ENCODE assay signal across 21 cellular contexts in the genomic region with DNA sequence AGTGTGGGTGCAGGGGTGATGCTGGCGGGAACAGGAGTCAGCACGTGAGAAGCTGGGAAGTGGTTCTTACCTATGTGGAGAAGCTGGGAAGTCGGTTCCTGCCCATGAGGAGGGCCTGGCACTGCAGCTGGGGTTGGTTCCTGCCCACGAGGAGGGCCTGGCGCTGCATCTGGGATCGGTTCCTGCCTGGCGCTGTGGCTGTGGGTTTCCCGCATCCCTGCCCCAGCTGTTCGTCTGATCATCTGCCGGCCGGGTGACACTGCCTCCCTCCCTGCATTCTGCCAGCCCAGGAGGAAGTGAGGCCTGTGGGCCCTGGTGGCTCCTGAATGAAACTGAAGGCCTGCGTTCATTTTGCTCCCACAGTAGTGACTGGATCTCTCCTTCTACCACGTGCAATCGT. TPM values are rescaled to one million over a fixed set of nuclear protein-coding genes. Genes with fewer than 3 reads are reported as not detected.
DNase-seq lines count a peak whose midpoint lies in the region; ATAC-seq and TF ChIP-seq lines count a peak whose summit lies in the region.
"Had no signal": no experiment of that assay in that cellular context is flagged by ENCODE, and none has a peak within 500 bp of the region (broad histone marks: within the 10 kb centered on the region; RNA-seq: fewer than 3 reads in every experiment).

No MANE protein-coding gene starts in this region.

- H3K4me3 ChIP-seq in upper lobe of right lung = no peak overlapping the region
- no peak overlapping the region for H3K4me3 ChIP-seq in sigmoid colon

- intact Hi-C loops in upper lobe of right lung (cut with DNase I) (no loop called here), sigmoid colon (cut with DNase I) (no loop called here)

- ATAC-seq in WTC11 = no peak
- ATAC-seq in upper lobe of right lung = no peak
- ATAC-seq in foreskin keratinocyte = no peak

- no peaks in the 10 kb centered on the region for H3K27me3 Mint-ChIP-seq in WTC11 (ENCODE audit: low read depth)
- H3K27me3 Mint-ChIP-seq: IgD-negative memory B cell had no signal

- H3K9me3 Mint-ChIP-seq in WTC11 = no peaks in the 10 kb centered on the region
- H3K9me3 Mint-ChIP-seq: CD4-positive, CD25-positive, alpha-beta regulatory T cell had no signal

- CTCF ChIA-PET in WTC11 (lab: Charles Lee) = no interaction called here

- H3K4me3 Mint-ChIP-seq in WTC11 = no peak overlapping the region
- H3K4me3 Mint-ChIP-seq: CD4-positive, CD25-positive, alpha-beta regulatory T cell; IgD-negative memory B cell had no signal

- TF ChIP-seq CTCF in WTC11 (IDR thresholded peaks at IDR 0.05) = no peak
- no peak for TF ChIP-seq CTCF in upper lobe of right lung (IDR thresholded peaks at IDR 0.05)
- no peak for TF ChIP-seq CTCF in sigmoid colon (IDR thresholded peaks at IDR 0.05)
- TF ChIP-seq CTCF in foreskin keratinocyte (conservative IDR thresholded peaks at IDR 0.05) = no peak

- H3K27me3 ChIP-seq in upper lobe of right lung (no peaks in the 10 kb centered on the region), sigmoid colon (no peaks in the 10 kb centered on the region), foreskin keratinocyte (no peaks in the 10 kb centered on the region)

- DNase-seq in DMS 273 (lab: John Stamatoyannopoulos, UW; ENCODE audit: unreplicated experiment) = peak; percentile 42
- DNase-seq in DMS 273 treated with DMSO at 0.1 percent for 48 hours (lab: John Stamatoyannopoulos, UW) = no peak
- no peak for DNase-seq in WTC11 (ENCODE audit: low spot score)
- DNase-seq in myocyte (ENCODE audit: low read depth) = peak; percentile 55
- peak; percentile 57 for DNase-seq in upper lobe of right lung
- no peak for DNase-seq in sigmoid colon
- DNase-seq in NCI-H2029 treated with DMSO at 0.1 percent for 48 hours (lab: John Stamatoyannopoulos, UW) = no peak
- no peak for DNase-seq in foreskin keratinocyte
- DNase-seq: AML-193; Caco-2; CD4-positive, CD25-positive, alpha-beta regulatory T cell; GOT3; Kasumi-1; NCI-H1694 treated with DMSO at 0.1 percent for 48 hours; NCI-H2107; NCI-H510A; NCI-H774; SIG-M5 had no signal

- WGBS in sigmoid colon, 2 donors = 57 to 60% methylated on average over 14 of the region's 14 CpGs

- no peaks in the 10 kb centered on the region for H3K36me3 Mint-ChIP-seq in WTC11
- H3K36me3 Mint-ChIP-seq: CD4-positive, CD25-positive, alpha-beta regulatory T cell had no signal

- H3K27ac ChIP-seq in upper lobe of right lung (no peak overlapping the region), sigmoid colon (no peak overlapping the region), foreskin keratinocyte (no peak overlapping the region)
- H3K27ac ChIP-seq: 22Rv1 had no signal

- no peak for TF ChIP-seq EP300 in sigmoid colon (IDR thresholded peaks at IDR 0.05)

- H3K9me3 ChIP-seq in upper lobe of right lung (no peaks in the 10 kb centered on the region), sigmoid colon (no peaks in the 10 kb centered on the region)
- H3K9me3 ChIP-seq: Caco-2 had no signal

- H3K4me1 ChIP-seq in upper lobe of right lung = no peaks in the 10 kb centered on the region
- no peaks in the 10 kb centered on the region for H3K4me1 ChIP-seq in sigmoid colon
- H3K4me1 ChIP-seq in foreskin keratinocyte = no peaks in the 10 kb centered on the region
- H3K4me1 ChIP-seq: Caco-2 had no signal

- no peak for TF ChIP-seq POLR2A in sigmoid colon (IDR thresholded peaks at IDR 0.05)

- H3K27ac Mint-ChIP-seq in WTC11 = 0 out of 2 replicates have a peak overlapping the region, but pooled peaks have one; percentile 7
- H3K27ac Mint-ChIP-seq: CD4-positive, CD25-positive, alpha-beta regulatory T cell; IgD-negative memory B cell had no signal

- H3K4me1 Mint-ChIP-seq in WTC11 = peaks cover 7% of the 10 kb centered on the region
- H3K4me1 Mint-ChIP-seq: CD4-positive, CD25-positive, alpha-beta regulatory T cell; IgD-negative memory B cell had no signal

- H3K36me3 ChIP-seq in upper lobe of right lung (no peaks in the 10 kb centered on the region), sigmoid colon (no peaks in the 10 kb centered on the region)

- POLR2A ChIA-PET in WTC11 (lab: Charles Lee) = no interaction called here

TF ChIP-seq in WTC11, 78 proteins besides CTCF, POLR2A, EP300 and RAD21:
- no peak for TF ChIP-seq KAT7 (CRISPR knock-in tag; IDR thresholded peaks at IDR 0.05; ENCODE audit: borderline replicate concordance)
- TF ChIP-seq ZBTB21 (CRISPR knock-in tag; IDR thresholded peaks at IDR 0.05; ENCODE audit: borderline replicate concordance) = no peak
- no peak for TF ChIP-seq MAX (CRISPR knock-in tag; IDR thresholded peaks at IDR 0.05)
- no peak for TF ChIP-seq TCF7 (CRISPR knock-in tag; IDR thresholded peaks at IDR 0.05; ENCODE audit: low read depth)
- no peak for TF ChIP-seq OVOL2 (CRISPR knock-in tag; IDR thresholded peaks at IDR 0.05; ENCODE audit: borderline replicate concordance)
- TF ChIP-seq ZNF263 (CRISPR knock-in tag; IDR thresholded peaks at IDR 0.05; ENCODE audit: low read depth) = no peak
- TF ChIP-seq, protein P1, sequence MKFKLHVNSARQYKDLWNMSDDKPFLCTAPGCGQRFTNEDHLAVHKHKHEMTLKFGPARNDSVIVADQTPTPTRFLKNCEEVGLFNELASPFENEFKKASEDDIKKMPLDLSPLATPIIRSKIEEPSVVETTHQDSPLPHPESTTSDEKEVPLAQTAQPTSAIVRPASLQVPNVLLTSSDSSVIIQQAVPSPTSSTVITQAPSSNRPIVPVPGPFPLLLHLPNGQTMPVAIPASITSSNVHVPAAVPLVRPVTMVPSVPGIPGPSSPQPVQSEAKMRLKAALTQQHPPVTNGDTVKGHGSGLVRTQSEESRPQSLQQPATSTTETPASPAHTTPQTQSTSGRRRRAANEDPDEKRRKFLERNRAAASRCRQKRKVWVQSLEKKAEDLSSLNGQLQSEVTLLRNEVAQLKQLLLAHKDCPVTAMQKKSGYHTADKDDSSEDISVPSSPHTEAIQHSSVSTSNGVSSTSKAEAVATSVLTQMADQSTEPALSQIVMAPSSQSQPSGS (CRISPR knock-in tag; IDR thresholded peaks at IDR 0.05; ENCODE audit: borderline replicate concordance, low read depth) = no peak
- TF ChIP-seq ZNF416 (CRISPR knock-in tag; IDR thresholded peaks at IDR 0.05) = no peak
- TF ChIP-seq SP1 (CRISPR knock-in tag; conservative IDR thresholded peaks at IDR 0.05) = no peak
- TF ChIP-seq TEAD4 (CRISPR knock-in tag; IDR thresholded peaks at IDR 0.05) = no peak
- TF ChIP-seq ZNF317 (CRISPR knock-in tag; IDR thresholded peaks at IDR 0.05; ENCODE audit: borderline replicate concordance, low read depth) = no peak
- TF ChIP-seq ZNF396 (CRISPR knock-in tag; IDR thresholded peaks at IDR 0.05; ENCODE audit: borderline replicate concordance) = no peak

RNA-seq across cellular contexts. Expression of gene OBP2A, which starts 5.1 kb away (rescaled TPM):
- total RNA-seq in WTC11 (2021) (not detected in 3 replicates), myocyte (not detected in 2 replicates), upper lobe of right lung (not detected), sigmoid colon (not detected), foreskin keratinocyte (not detected in 2 replicates)
- polyA plus RNA-seq in myocyte (2012) = not detected
- polyA plus RNA-seq in sigmoid colon (not detected), foreskin keratinocyte (not detected in 2 replicates)
- total RNA-seq: Caco-2; CD4-positive, CD25-positive, alpha-beta regulatory T cell; RPMI7951 had no signal
- polyA plus RNA-seq: CD4-positive, CD25-positive, alpha-beta regulatory T cell; IgD-negative memory B cell had no signal

RNA-seq across cellular contexts. Expression of gene PAEP, which starts 10.5 kb away (rescaled TPM):
- total RNA-seq in WTC11 (2021) (not detected in 3 replicates), myocyte (not detected in 2 replicates), upper lobe of right lung (not detected), sigmoid colon (not detected), foreskin keratinocyte (not detected in 2 replicates)
- not detected for polyA plus RNA-seq in myocyte (2012)
- polyA plus RNA-seq in sigmoid colon (not detected), foreskin keratinocyte (not detected in 2 replicates)
- total RNA-seq: Caco-2; CD4-positive, CD25-positive, alpha-beta regulatory T cell; RPMI7951 had no signal
- polyA plus RNA-seq: CD4-positive, CD25-positive, alpha-beta regulatory T cell; IgD-negative memory B cell had no signal

RNA-seq across cellular contexts. Expression of gene LCN1, which starts 29.8 kb away (rescaled TPM):
- not detected in 3 replicates for total RNA-seq in WTC11 (2021)
- not detected in 2 replicates for total RNA-seq in myocyte
- polyA plus RNA-seq in myocyte (2012) = not detected
- not detected for total RNA-seq in upper lobe of right lung
- total RNA-seq in sigmoid colon = not detected
- under 1 TPM in 1 of 3 donors, not detected in 2; 0.10 TPM for polyA plus RNA-seq in sigmoid colon
- not detected in 2 replicates for total RNA-seq in foreskin keratinocyte
- polyA plus RNA-seq in foreskin keratinocyte = not detected in 2 replicates
- total RNA-seq: Caco-2; CD4-positive, CD25-positive, alpha-beta regulatory T cell; RPMI7951 had no signal
- polyA plus RNA-seq: CD4-positive, CD25-positive, alpha-beta regulatory T cell; IgD-negative memory B cell had no signal

RNA-seq across cellular contexts. Expression of gene MRPS2, which starts 50.5 kb away (rescaled TPM):
- total RNA-seq in WTC11 (2021) (74.2 to 78.0 TPM (median 77.6 TPM) in 3 replicates), myocyte (28.1 and 39.2 TPM in 2 replicates), upper lobe of right lung (23.0 TPM), sigmoid colon (10 to 100 TPM; 30.0 to 38.0 (median 36.4) TPM), foreskin keratinocyte (65.8 and 70.9 TPM in 2 replicates)
- 36.6 TPM for polyA plus RNA-seq in myocyte (2012)
- polyA plus RNA-seq in sigmoid colon (10 to 100 TPM; 36.5 to 61.6 (median 37.8) TPM), foreskin keratinocyte (106 TPM in 2 replicates)

Comparison
In these comparisons a context has a peak if more than half of its experiments do, and no peak if none do; other contexts are left out.
1. DNase-seq: peak in DMS 273 (single experiment), myocyte (single experiment) and upper lobe of right lung (single experiment); none in DMS 273 treated with DMSO at 0.1 percent for 48 hours (single experiment), WTC11 (single experiment), sigmoid colon (single experiment), NCI-H2029 treated with DMSO at 0.1 percent for 48 hours (single experiment) and foreskin keratinocyte (0 of 2).